31 cellular contexts compared by ENCODE assay signal in the genomic region with DNA sequence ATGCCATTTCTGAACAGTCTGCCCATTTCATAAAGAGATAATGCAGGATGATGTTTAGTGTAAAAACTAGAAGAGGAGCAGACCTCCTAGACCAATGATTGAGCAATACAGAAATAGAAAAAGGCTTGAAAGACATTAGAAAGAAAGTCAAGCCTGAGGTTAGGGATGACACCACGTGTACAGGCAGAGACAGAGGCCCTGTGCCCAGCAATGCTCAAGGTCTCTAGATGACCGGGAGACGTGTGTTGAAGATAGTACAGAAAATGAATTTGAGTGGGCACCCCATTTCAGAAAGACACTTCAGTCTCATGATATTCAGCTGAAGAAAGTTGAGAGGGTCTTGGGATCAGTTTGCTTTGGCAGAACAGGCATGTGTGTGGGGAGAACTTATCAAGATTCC.
"Had no signal": no experiment of that assay in that cellular context is flagged by ENCODE, and none has a peak within 500 bp of the region (broad histone marks: within the 10 kb centered on the region; RNA-seq: fewer than 3 reads in every experiment).

No MANE protein-coding gene starts in this region.

- ATAC-seq: activated CD4-positive, CD25-positive, alpha-beta regulatory T cell treated with anti-CD3 and anti-CD28 coated beads, Interleukin-2, amount 50 U/mL, for 24 hours; activated CD8-positive, alpha-beta memory T cell treated with anti-CD3 and anti-CD28 coated beads, Interleukin-2, amount 10 ng/mL, durations not matched to agents 7 days and 5 days; activated CD8-positive, alpha-beta T cell treated with anti-CD3 and anti-CD28 coated beads, Interleukin-2, amount 10 ng/mL, durations not matched to agents 7 days and 5 days; activated naive CD4-positive, alpha-beta T cell treated with anti-CD3 and anti-CD28 coated beads, Interleukin-2, amount 50 U/mL, for 72 hours; effector memory CD8-positive, alpha-beta T cell; foreskin keratinocyte; gastrocnemius medialis; heart left ventricle; T-helper 17 cell had no signal

- DNase-seq: activated B cell treated with CpG ODN at 0.5 μM for 24 hours; activated CD4-positive, alpha-beta memory T cell treated with anti-CD3 and anti-CD28 coated beads for 36 hours; activated CD4-positive, alpha-beta T cell treated with anti-CD3 and anti-CD28 coated beads for 48 hours; activated CD8-positive, alpha-beta memory T cell treated with anti-CD3 and anti-CD28 coated beads, Interleukin-2, amount 10 ng/mL, durations not matched to agents 7 days and 5 days; activated CD8-positive, alpha-beta memory T cell treated with anti-CD3 and anti-CD28 coated beads, Interleukin-2, amount 50 U/mL, for 4 hours; activated CD8-positive, alpha-beta T cell treated with anti-CD3 and anti-CD28 coated beads, Interleukin-2, amount 10 ng/mL, durations not matched to agents 7 days and 5 days; activated gamma-delta T cell; activated naive CD4-positive, alpha-beta T cell; activated naive CD4-positive, alpha-beta T cell treated with anti-CD3 and anti-CD28 coated beads, Interleukin-2, amount 10 ng/mL, durations not matched to agents 7 days and 5 days; activated naive CD8-positive, alpha-beta T cell treated with anti-CD3 and anti-CD28 coated beads, Interleukin-2, amount 10 ng/mL, durations not matched to agents 7 days and 5 days; activated T-cell treated with anti-CD3 and anti-CD28 coated beads, Interleukin-2, amount 50 U/mL, for 1 hour; activated T-cell treated with anti-CD3 and anti-CD28 coated beads, Interleukin-2, amount 50 U/mL, for 48 hours; brain microvascular endothelial cell; dorsolateral prefrontal cortex; effector CD4-positive, alpha-beta T cell; effector memory CD8-positive, alpha-beta T cell; erythroblast; foreskin keratinocyte; gastrocnemius medialis; glutamatergic neuron; heart left ventricle; T-helper 1 cell; T-helper 17 cell; T1000; WERI-Rb-1 had no signal

- H3K9me3 ChIP-seq: ascending aorta, esophagus muscularis mucosa, gastrocnemius medialis, heart left ventricle had no signal

- H3K27me3 ChIP-seq: ascending aorta, brain microvascular endothelial cell, dorsolateral prefrontal cortex, esophagus muscularis mucosa, foreskin keratinocyte, gastrocnemius medialis, heart left ventricle had no signal

- H3K27ac ChIP-seq: ascending aorta, brain microvascular endothelial cell, coronary artery, dorsolateral prefrontal cortex, esophagus muscularis mucosa, foreskin keratinocyte, gastrocnemius medialis, heart left ventricle, WERI-Rb-1 had no signal

- H3K4me3 ChIP-seq: ascending aorta, coronary artery, dorsolateral prefrontal cortex, esophagus muscularis mucosa, gastrocnemius medialis, heart left ventricle had no signal

- FAIRE-seq: bronchial epithelial cell had no signal
